21 cellular contexts compared by ENCODE assay signal in genomic region chr1:2593251-2593878, GRCh38. TPM values are rescaled to one million over a fixed set of nuclear protein-coding genes. Genes with fewer than 3 reads are reported as not detected.
DNase-seq lines count a peak whose midpoint lies in the region; ATAC-seq and TF ChIP-seq lines count a peak whose summit lies in the region.
"Had no signal": no experiment of that assay in that cellular context is flagged by ENCODE, and none has a peak within 500 bp of the region (broad histone marks: within the 10 kb centered on the region; RNA-seq: fewer than 3 reads in every experiment).

No MANE protein-coding gene starts in this region.

- H4K20me1 ChIP-seq in SK-N-SH (ENCODE audit: insufficient read depth), result no peaks in the 10 kb centered on the region

- H3K4me1 Mint-ChIP-seq in Calu3 (ENCODE audit: low read depth, unreplicated experiment), result peaks cover 17% of the 10 kb centered on the region
- H3K4me1 Mint-ChIP-seq in Caco-2 (ENCODE audit: low read depth, unreplicated experiment), result no peaks in the 10 kb centered on the region

- DNase-seq in SK-N-SH (peak; percentile 37), Calu3 (no peak), right cardiac atrium (peak in 2 of 3 donors; percentile 12 to 46), sigmoid colon (peak; percentile 63), SHP77 (lab: John Stamatoyannopoulos, UW) (no peak), NCI-H226 (no peak), Caco-2 (no peak)
- DNase-seq: activated CD4-positive, alpha-beta T cell treated with anti-CD3 and anti-CD28 coated beads, Interleukin-2, amount 50 U/mL, for 4 hours; DMS 273 treated with DMSO at 0.1 percent for 48 hours; erythroblast; foreskin melanocyte; retina; SHP77 treated with DMSO at 0.1 percent for 48 hours; stimulated activated naive CD4-positive, alpha-beta T cell had no signal

- no peak for TF ChIP-seq EP300 in SK-N-SH (IDR thresholded peaks at IDR 0.05; ENCODE audit: borderline replicate concordance in 1 of 2, low read depth in 1 of 2, low read length in 1 of 2)
- no peak for TF ChIP-seq EP300 in sigmoid colon (IDR thresholded peaks at IDR 0.05)

- TF ChIP-seq CTCF in SK-N-SH (IDR thresholded peaks at IDR 0.05), result no peak
- TF ChIP-seq CTCF in Calu3 (IDR thresholded peaks at IDR 0.05; ENCODE audit: unreplicated experiment), result no peak
- TF ChIP-seq CTCF in sigmoid colon (IDR thresholded peaks at IDR 0.05), result no peak
- no peak for TF ChIP-seq CTCF in Caco-2 (IDR thresholded peaks at IDR 0.05; ENCODE audit: insufficient read depth in 1 of 2, low read depth in 1 of 2, low read length in 1 of 2, severe bottlenecking in 1 of 2, unreplicated experiment in 1 of 2)

- H3K4me3 ChIP-seq in SK-N-SH (ENCODE audit: low read depth in 2 of 2, low read length in 1 of 2) (no peak overlapping the region), right cardiac atrium (ENCODE audit: low read length) (no peak overlapping the region), sigmoid colon (no peak overlapping the region), Caco-2 (ENCODE audit: low read depth, low read length) (no peak overlapping the region)

- no peak overlapping the region for H3K4me2 ChIP-seq in SK-N-SH

- H3K9me2 ChIP-seq in SK-N-SH, result no peaks in the 10 kb centered on the region

- H3K4me3 Mint-ChIP-seq in Calu3 (ENCODE audit: low read depth, unreplicated experiment) (peak overlapping the region; percentile 63), Caco-2 (ENCODE audit: unreplicated experiment) (no peak overlapping the region)
- H3K4me3 Mint-ChIP-seq: mesothelial cell of epicardium had no signal

- no peaks in the 10 kb centered on the region for H3K9me3 Mint-ChIP-seq in Calu3 (ENCODE audit: low read depth, unreplicated experiment)
- no peaks in the 10 kb centered on the region for H3K9me3 Mint-ChIP-seq in Caco-2 (ENCODE audit: unreplicated experiment)

- H3F3A ChIP-seq in SK-N-SH (replicated peaks; ENCODE audit: insufficient read depth), result no peaks in the 10 kb centered on the region

- H3K9ac ChIP-seq in SK-N-SH, result no peak overlapping the region

- TF ChIP-seq RAD21 in SK-N-SH (IDR thresholded peaks at IDR 0.05; ENCODE audit: low read length), result no peak

- no peak overlapping the region for H3K27ac ChIP-seq in SK-N-SH (ENCODE audit: low read depth in 2 of 2, low read length in 1 of 2)
- H3K27ac ChIP-seq in right cardiac atrium (ENCODE audit: low read length), result no peak overlapping the region
- no peak overlapping the region for H3K27ac ChIP-seq in sigmoid colon
- H3K27ac ChIP-seq: 22Rv1 had no signal

- POLR2A ChIA-PET in SK-N-SH (lab: Yijun Ruan, JAX) (no interaction called here), Caco-2 (lab: Charles Lee) (no interaction called here)

- BruUV-seq in Calu3 (replicated peaks; lab: Mats Ljungman, UMichigan) (no TSS peak), Caco-2 (replicated peaks; lab: Mats Ljungman, UMichigan) (no TSS peak)

- intact Hi-C loops in Calu3 (cut with micrococcal nuclease; ENCODE audit: unreplicated experiment) (no loop called here), right cardiac atrium (cut with DNase I) (no loop called here), sigmoid colon (cut with DNase I) (no loop called here), Caco-2 (cut with micrococcal nuclease; ENCODE audit: unreplicated experiment) (no loop called here)

- H3K27me3 Mint-ChIP-seq in Calu3 (ENCODE audit: unreplicated experiment) (peaks cover 17% of the 10 kb centered on the region), Caco-2 (ENCODE audit: insufficient read depth, unreplicated experiment) (peaks cover 3% of the 10 kb centered on the region)

- H3K36me3 Mint-ChIP-seq in Calu3 (ENCODE audit: insufficient read depth, unreplicated experiment) (peaks cover 17% of the 10 kb centered on the region), Caco-2 (ENCODE audit: insufficient read depth, unreplicated experiment) (no peaks in the 10 kb centered on the region)
- H3K36me3 Mint-ChIP-seq: mesothelial cell of epicardium had no signal

- H3K79me2 ChIP-seq in SK-N-SH (ENCODE audit: insufficient read depth), result no peaks in the 10 kb centered on the region

- H3K9me3 ChIP-seq in SK-N-SH, result no peaks in the 10 kb centered on the region
- no peaks in the 10 kb centered on the region for H3K9me3 ChIP-seq in right cardiac atrium (ENCODE audit: control insufficient read depth, low read length)
- H3K9me3 ChIP-seq in sigmoid colon, result no peaks in the 10 kb centered on the region
- H3K9me3 ChIP-seq in Caco-2, result no peaks in the 10 kb centered on the region
- H3K9me3 ChIP-seq: BE2C had no signal

- 82% methylated on average over 12 of the region's 26 CpGs for WGBS in SK-N-SH (ENCODE audit: low lambda C conversion rate)
- WGBS in right cardiac atrium, result 55% methylated on average over 26 of the region's 26 CpGs
- WGBS in sigmoid colon, 2 donors, result 67 to 81% methylated on average over 26 of the region's 26 CpGs

- H3K27ac Mint-ChIP-seq in Calu3 (ENCODE audit: unreplicated experiment) (peak overlapping the region; percentile 69), Caco-2 (ENCODE audit: unreplicated experiment) (no peak overlapping the region)

- H2AFZ ChIP-seq in SK-N-SH (ENCODE audit: low read depth), result no peak overlapping the region

- H3K4me1 ChIP-seq in SK-N-SH (ENCODE audit: control insufficient read depth in 1 of 2, insufficient read depth in 2 of 2, low read depth in 1 of 2, low read length in 1 of 2) (peaks cover 0 to 12% of the 10 kb centered on the region in 2 experiments; a peak in 2 of 4 replicates), right cardiac atrium (ENCODE audit: control insufficient read depth, insufficient read depth, low read length) (no peaks in the 10 kb centered on the region), sigmoid colon (peaks cover 0 to under 1% (median 0%) of the 10 kb centered on the region in 4 donors), Caco-2 (no peaks in the 10 kb centered on the region)
- H3K4me1 ChIP-seq: BE2C had no signal

- H3K36me3 ChIP-seq in SK-N-SH (replicated peaks in 1 of 2; ENCODE audit: control insufficient read depth in 1 of 2, insufficient read depth in 2 of 2, low read length in 1 of 2) (peaks cover 0 to 5% of the 10 kb centered on the region in 2 experiments), sigmoid colon (peaks cover 0 to 7% (median 0%) of the 10 kb centered on the region in 4 donors), Caco-2 (ENCODE audit: control insufficient read depth, insufficient read depth, low read length) (no peaks in the 10 kb centered on the region)
- H3K36me3 ChIP-seq: BE2C had no signal

- no peak for ATAC-seq in SK-N-SH treated with all-trans-retinoic acid at 6 μM for 48 hours
- ATAC-seq in right cardiac atrium, result no peak

- TF ChIP-seq POLR2A in sigmoid colon (IDR thresholded peaks at IDR 0.05), result no peak

- CTCF ChIA-PET in SK-N-SH (lab: Yijun Ruan, JAX) (interaction anchor here (0.6 to 1.7 kb wide), 2 partner anchors 11 to 462 kb away, joined by 3 to 5 read pairs; no protein-coding TSS in a partner anchor), Calu3 (lab: Charles Lee) (no interaction called here), Caco-2 (lab: Charles Lee) (no interaction called here)

- no peaks in the 10 kb centered on the region for H3K27me3 ChIP-seq in SK-N-SH (ENCODE audit: insufficient read depth)
- no peaks in the 10 kb centered on the region for H3K27me3 ChIP-seq in right cardiac atrium (ENCODE audit: control insufficient read depth, insufficient read depth)
- H3K27me3 ChIP-seq in sigmoid colon, result peaks cover 0 to 27% (median 19%) of the 10 kb centered on the region in 3 donors
- no peaks in the 10 kb centered on the region for H3K27me3 ChIP-seq in Caco-2 (replicated peaks; ENCODE audit: control insufficient read depth, insufficient read depth, low read length)
- H3K27me3 ChIP-seq: BE2C had no signal

TF ChIP-seq in SK-N-SH, 30 proteins besides CTCF, POLR2A, EP300 and RAD21 (continues in another document):
- TF ChIP-seq TAF1 (IDR thresholded peaks at IDR 0.05; ENCODE audit: borderline replicate concordance, low read depth, low read length) (no peak), JUND (IDR thresholded peaks at IDR 0.05) (no peak), NFIC (IDR thresholded peaks at IDR 0.05; ENCODE audit: borderline replicate concordance) (no peak), RCOR1 (IDR thresholded peaks at IDR 0.05; ENCODE audit: low read length) (no peak), NRF1 (IDR thresholded peaks at IDR 0.05; ENCODE audit: low read depth, low read length) (no peak), EZH2phosphoT487 (IDR thresholded peaks at IDR 0.05; ENCODE audit: borderline replicate concordance, low read depth) (no peak)

TF ChIP-seq in SK-N-SH treated with all-trans-retinoic acid at 6 μM for 48 hours, 23 proteins besides CTCF, POLR2A, EP300 and RAD21 (continues in another document):
- no peak for TF ChIP-seq TCF4 (CRISPR knock-in tag; IDR thresholded peaks at IDR 0.05; ENCODE audit: borderline replicate concordance)
- no peak for TF ChIP-seq ESRRG (CRISPR knock-in tag; IDR thresholded peaks at IDR 0.05)
- TF ChIP-seq ZFP3 (CRISPR knock-in tag; IDR thresholded peaks at IDR 0.05), result no peak

RNA-seq across cellular contexts. Expression of gene PRXL2B, which starts 6.8 kb away (rescaled TPM):
- polyA plus RNA-seq in SK-N-SH (2012; rRNA removed), result 28.0 and 33.7 TPM in 2 replicates
- polyA plus RNA-seq in SK-N-SH (2012; cell fraction: cytosol; rRNA removed), result 13.0 and 22.1 TPM in 2 replicates
- 43.9 and 44.0 TPM in 2 replicates for polyA plus RNA-seq in SK-N-SH (2012; cell fraction: nucleus; rRNA removed)
- total RNA-seq in Calu3 (2022), result 31.0 and 51.5 TPM in 2 replicates
- total RNA-seq in right cardiac atrium, result 10 to 100 TPM in 2 of 4 donors, 1 to 10 TPM in 2; 8.0 to 11.8 (median 10.4) TPM
- 9.3 TPM for polyA plus RNA-seq in right cardiac atrium
- total RNA-seq in sigmoid colon, result 10 to 100 TPM in 3 of 4 donors, 1 to 10 TPM in 1; 8.6 to 18.2 (median 15.3) TPM
- 10 to 100 TPM; 28.2 to 53.2 (median 42.1) TPM for polyA plus RNA-seq in sigmoid colon
- total RNA-seq in Caco-2 (2022), result 16.2 and 16.8 TPM in 2 replicates

RNA-seq across cellular contexts. Expression of gene TNFRSF14, which starts 37.2 kb away (rescaled TPM):
- polyA plus RNA-seq in SK-N-SH (2012; rRNA removed), result 0.19 and 0.28 TPM in 2 replicates
- 0.03 and 0.08 TPM in 2 replicates for polyA plus RNA-seq in SK-N-SH (2012; cell fraction: cytosol; rRNA removed)
- 0.61 and 0.96 TPM in 2 replicates for polyA plus RNA-seq in SK-N-SH (2012; cell fraction: nucleus; rRNA removed)
- 24.4 and 33.4 TPM in 2 replicates for total RNA-seq in Calu3 (2022)
- 10 to 100 TPM; 17.6 to 25.5 (median 21.8) TPM for total RNA-seq in right cardiac atrium
- 27.6 TPM for polyA plus RNA-seq in right cardiac atrium
- 10 to 100 TPM; 37.5 to 73.4 (median 60.4) TPM for total RNA-seq in sigmoid colon
- polyA plus RNA-seq in sigmoid colon, result 100 to 1,000 TPM in 1 of 3 donors, 10 to 100 TPM in 2; 53.5 to 185 (median 64.7) TPM
- 1.5 and 3.2 TPM in 2 replicates for total RNA-seq in Caco-2 (2022)

RNA-seq across cellular contexts. Expression of gene MMEL1, which starts 39.5 kb away (rescaled TPM):
- polyA plus RNA-seq in SK-N-SH (2012; rRNA removed) (0.16 and 0.26 TPM in 2 replicates), right cardiac atrium (1.7 TPM), sigmoid colon (10 to 100 TPM in 2 of 3 donors, 1 to 10 TPM in 1; 5.0 to 37.2 (median 14.8) TPM)
- 0.22 and 0.35 TPM in 2 replicates for polyA plus RNA-seq in SK-N-SH (2012; cell fraction: cytosol; rRNA removed)
- 0.42 and 1.0 TPM in 2 replicates for polyA plus RNA-seq in SK-N-SH (2012; cell fraction: nucleus; rRNA removed)
- total RNA-seq in Calu3 (2022) (5.6 and 10.9 TPM in 2 replicates), right cardiac atrium (1 to 10 TPM in 1 of 4 donors, under 1 TPM in 3; 0.32 to 1.5 (median 0.83) TPM), sigmoid colon (1 to 10 TPM in 2 of 4 donors, under 1 TPM in 1, not detected in 1; 0.66 to 3.4 (median 2.9) TPM), Caco-2 (2022) (not detected in 2 replicates)
- total RNA-seq: bronchial epithelial cell, H4, kidney epithelial cell had no signal

Comparison
In these comparisons a context has a peak if more than half of its experiments do, and no peak if none do; other contexts are left out.
1. DNase-seq: peak in SK-N-SH (single experiment), right cardiac atrium (2 of 3) and sigmoid colon (single experiment); none in Calu3 (single experiment), SHP77 (0 of 2), NCI-H226 (single experiment) and Caco-2 (0 of 2).